2 cellular contexts compared by ENCODE assay signal in genomic region chr10:110639046-110639445, GRCh38. TPM values are rescaled to one million over a fixed set of nuclear protein-coding genes. Genes with fewer than 3 reads are reported as not detected.
"Had no signal": no experiment of that assay in that cellular context is flagged by ENCODE, and none has a peak within 500 bp of the region (broad histone marks: within the 10 kb centered on the region; RNA-seq: fewer than 3 reads in every experiment).

No MANE protein-coding gene starts in this region.

RNA-seq across cellular contexts. Expression of gene RBM20, which starts 5.1 kb away (rescaled TPM):
- total RNA-seq: GM23248, HFFc6 had no signal
